Comparison of ENCODE assay signal across 9 cellular contexts in the genomic region with DNA sequence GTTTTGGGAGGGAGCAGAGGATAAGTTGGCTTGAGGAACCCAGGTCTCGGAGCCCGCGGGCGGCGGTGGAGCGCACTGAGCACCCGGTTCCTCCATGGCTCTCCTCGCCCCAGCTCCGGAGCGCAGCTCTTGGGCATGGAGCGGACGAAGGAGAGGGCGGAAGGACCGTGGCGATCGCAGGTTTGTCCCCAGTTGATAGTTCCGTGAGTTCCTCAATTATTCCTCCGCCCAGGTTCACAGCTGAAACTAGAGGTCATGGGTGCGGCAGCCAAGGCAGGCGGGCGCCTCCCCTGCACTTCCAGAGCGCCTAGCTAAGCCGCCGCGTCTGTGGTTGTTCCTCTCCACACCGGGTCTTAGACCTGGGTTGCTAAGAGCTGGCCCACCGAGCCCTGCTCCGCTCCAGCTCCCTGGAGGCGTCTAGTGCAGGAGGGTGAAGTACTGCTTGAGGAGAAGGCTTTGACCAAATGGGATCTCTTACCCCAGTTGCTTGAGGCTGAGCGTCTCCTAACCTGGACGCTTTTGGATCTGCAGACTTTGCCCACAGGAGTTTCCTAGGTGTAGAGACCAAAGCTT. TPM values are rescaled to one million over a fixed set of nuclear protein-coding genes. Genes with fewer than 3 reads are reported as not detected.
A peak's percentile ranks its signal among the peaks of the same experiment; 100 is the strongest.
DNase-seq lines count a peak whose midpoint lies in the region; ATAC-seq and TF ChIP-seq lines count a peak whose summit lies in the region.
"Had no signal": no experiment of that assay in that cellular context is flagged by ENCODE, and none has a peak within 500 bp of the region (broad histone marks: within the 10 kb centered on the region; RNA-seq: fewer than 3 reads in every experiment).

HTR1B (minus strand) TSS at position 184 of the 573 bp plus-strand sequence; CDS start at position 96, 88 bp downstream.

- H3K9me3 Mint-ChIP-seq in naive B cell, result peaks cover 0 to 24% (median 5%) of the 10 kb centered on the region in 7 donors
- H3K9me3 Mint-ChIP-seq: dendritic cell treated with granulocyte-macrophage colony-stimulating factor and Interleukin-4, amounts not matched to agents 40 ng/mL and 50 ng/mL, for 4 days had no signal

- H3K27me3 Mint-ChIP-seq in naive B cell, result peaks cover 59 to 81% (median 79%) of the 10 kb centered on the region in 3 donors

- peaks cover 22 to 38% (median 25%) of the 10 kb centered on the region in 3 donors for H3K4me1 Mint-ChIP-seq in naive B cell

- no peak for DNase-seq in AG04450 (ENCODE audit: low read depth, low spot score)
- peak; percentile 53 for DNase-seq in NCI-H748 treated with DMSO at 0.1 percent for 48 hours (lab: John Stamatoyannopoulos, UW)
- DNase-seq in naive B cell, result no peak
- no peak for DNase-seq in NCI-H226
- no peak for DNase-seq in activated CD4-positive, alpha-beta T cell treated with anti-CD3 and anti-CD28 coated beads for 1 hour
- DNase-seq in NCI-H1694 treated with DMSO at 0.1 percent for 48 hours (lab: John Stamatoyannopoulos, UW), result no peak

- in situ Hi-C loops in endometrial microvascular endothelial cells (cut with HindIII; ENCODE audit: inconsistent ontology term, low pct_unique_long_range_greater_than_20kb, low sequenced_read_pairs), result no loop called here

- POLR2A ChIA-PET in AG04450 (lab: Yijun Ruan, JAX), result no interaction called here

- peak within 1 kb of the TSS; percentile 42 to 88 (median 72) for H3K4me3 Mint-ChIP-seq in naive B cell
- H3K4me3 Mint-ChIP-seq: dendritic cell treated with granulocyte-macrophage colony-stimulating factor and Interleukin-4, amounts not matched to agents 40 ng/mL and 50 ng/mL, for 4 days had no signal

- no peak for TF ChIP-seq CTCF in AG04450 (IDR thresholded peaks at IDR 0.05; ENCODE audit: low read depth, low read length)

- H3K9me3 ChIP-seq in AG04450 (ENCODE audit: control insufficient read depth, insufficient read depth, low read length), result no peaks in the 10 kb centered on the region; the same call in 1 of the 2 replicates

- CTCF ChIA-PET in AG04450 (lab: Charles Lee), result interaction anchor here (0.5 to 3.1 kb wide), 5 partner anchors 31 to 1570 kb away, joined by 3 to 17 read pairs (median 3); no protein-coding TSS in a partner anchor

- peak within 1 kb of the TSS; percentile 66 for H3K4me3 ChIP-seq in AG04450 (ENCODE audit: low read depth, low read length)

- peaks cover 16% of the 10 kb centered on the region for H3K27me3 ChIP-seq in AG04450 (ENCODE audit: control insufficient read depth, insufficient read depth, low read length)

- H3K27ac Mint-ChIP-seq in naive B cell, result peak within 1 kb of the TSS in 1 of 6 donors; percentile 67
- H3K27ac Mint-ChIP-seq: dendritic cell treated with granulocyte-macrophage colony-stimulating factor and Interleukin-4, amounts not matched to agents 40 ng/mL and 50 ng/mL, for 4 days had no signal

- H3K27ac ChIP-seq in AG04450 (ENCODE audit: low read depth, low read length), result no peak within 1 kb of the TSS

- H3K36me3 Mint-ChIP-seq in naive B cell, result peaks cover 0 to 25% of the 10 kb centered on the region in 2 donors

- ATAC-seq in naive B cell (ENCODE audit: low read depth in 2 of 2) (no peak), GM18498 (IDR thresholded peaks at IDR 0.05; ENCODE audit: unreplicated experiment) (no peak)

RNA-seq across cellular contexts. Expression of gene HTR1B, which starts in this region (rescaled TPM):
- 0.86 and 1.5 TPM in 2 replicates for polyA plus RNA-seq in AG04450 (2011; rRNA removed)
- polyA minus RNA-seq in AG04450 (2011; rRNA and poly(A)+ RNA removed), result 1.8 and 2.2 TPM in 2 replicates
- total RNA-seq in endometrial microvascular endothelial cells (ENCODE audit: inconsistent ontology term), result 41.7 TPM
- polyA plus RNA-seq in naive B cell (ENCODE audit: low read depth in 6 of 6), result not detected
